Comparison of ENCODE assay signal across 11 cellular contexts in the genomic region with DNA sequence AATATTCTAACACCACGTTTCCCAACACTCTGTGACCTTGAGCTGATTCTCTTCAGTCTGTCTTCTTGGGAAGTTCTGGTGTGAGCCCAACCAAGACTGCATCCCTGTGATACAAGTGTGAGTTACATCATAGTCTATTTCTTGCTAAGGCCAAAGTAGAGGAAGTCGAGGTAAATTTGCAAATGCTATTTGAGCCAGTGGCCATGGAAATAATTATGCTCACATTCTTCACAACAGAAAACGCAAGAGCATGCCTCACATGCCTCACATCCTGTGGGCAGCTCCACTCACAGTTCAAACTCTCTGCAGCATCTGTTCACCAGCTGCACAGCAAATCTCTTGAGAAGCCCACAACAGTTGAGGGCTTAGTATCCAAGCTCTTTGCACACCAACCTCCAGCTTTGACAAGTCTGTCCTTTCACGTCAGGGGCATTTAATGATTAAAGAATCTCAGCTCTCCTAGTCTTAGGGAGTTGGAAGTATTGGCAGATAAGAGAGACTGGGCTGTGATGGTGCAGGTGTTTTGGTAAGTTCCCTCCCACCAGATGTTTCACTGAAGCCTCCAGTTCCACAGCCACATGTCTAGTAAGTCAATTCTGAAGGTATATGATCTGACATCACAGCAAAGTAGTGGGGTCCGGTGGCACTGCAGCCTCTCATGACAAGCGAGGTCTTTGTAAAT.
DNase-seq lines count a peak whose midpoint lies in the region; ATAC-seq and TF ChIP-seq lines count a peak whose summit lies in the region.
"Had no signal": no experiment of that assay in that cellular context is flagged by ENCODE, and none has a peak within 500 bp of the region (broad histone marks: within the 10 kb centered on the region; RNA-seq: fewer than 3 reads in every experiment).

No MANE protein-coding gene starts in this region.

- H3K36me3 Mint-ChIP-seq in chondrocyte (ENCODE audit: low read depth) (no peaks in the 10 kb centered on the region), osteocyte (ENCODE audit: unreplicated experiment) (no peaks in the 10 kb centered on the region)

- peak overlapping the region; percentile 67 for H3K27ac Mint-ChIP-seq in chondrocyte (ENCODE audit: unreplicated experiment)
- H3K27ac Mint-ChIP-seq in osteocyte (ENCODE audit: unreplicated experiment), result peak overlapping the region; percentile 15
- H3K27ac Mint-ChIP-seq: activated naive CD4-positive, alpha-beta T cell treated with anti-CD3 and anti-CD28 coated beads for 36 hours had no signal

- H3K4me1 Mint-ChIP-seq in chondrocyte (ENCODE audit: low read depth), result peaks cover 30% of the 10 kb centered on the region
- H3K4me1 Mint-ChIP-seq in osteocyte (ENCODE audit: unreplicated experiment), result peaks cover 5% of the 10 kb centered on the region

- peak; percentile 6 for DNase-seq in GM06990 (ENCODE audit: extremely low read depth, insufficient read length)
- DNase-seq in chondrocyte (ENCODE audit: low spot score), result no peak
- DNase-seq in osteocyte (ENCODE audit: extremely low spot score, unreplicated experiment), result no peak
- DNase-seq in spleen, result no peak
- DNase-seq in effector CD4-positive, alpha-beta T cell, result no peak
- DNase-seq: activated naive CD4-positive, alpha-beta T cell treated with anti-CD3 and anti-CD28 coated beads for 36 hours; NCI-H526 treated with DMSO at 0.1 percent for 48 hours had no signal

- TF ChIP-seq POLR2A in spleen (IDR thresholded peaks at IDR 0.05), result no peak

- intact Hi-C loops in spleen (cut with DNase I; ENCODE audit: low total_unique reads), result no loop called here

- H3K9me3 ChIP-seq in spleen, result no peaks in the 10 kb centered on the region
- H3K9me3 ChIP-seq: thoracic aorta had no signal

- H3K4me3 Mint-ChIP-seq in chondrocyte (ENCODE audit: unreplicated experiment) (no peak overlapping the region), osteocyte (ENCODE audit: unreplicated experiment) (no peak overlapping the region)
- H3K4me3 Mint-ChIP-seq: activated naive CD4-positive, alpha-beta T cell treated with anti-CD3 and anti-CD28 coated beads for 36 hours had no signal

- ATAC-seq in HG03280 (IDR thresholded peaks at IDR 0.05; ENCODE audit: unreplicated experiment) (peak; percentile 74), GM19455 (IDR thresholded peaks at IDR 0.05; ENCODE audit: unreplicated experiment) (no peak), HG03025 (IDR thresholded peaks at IDR 0.05; ENCODE audit: low FRiP score, unreplicated experiment) (no peak)

- no peak overlapping the region for H3K27ac ChIP-seq in spleen

- H3K4me3 ChIP-seq in GM06990 (replicated peaks; ENCODE audit: low read depth, low read length), result no peak overlapping the region
- no peak overlapping the region for H3K4me3 ChIP-seq in spleen
- H3K4me3 ChIP-seq: thoracic aorta had no signal

- H3K4me1 ChIP-seq in spleen, result no peaks in the 10 kb centered on the region

- H3K27me3 ChIP-seq in GM06990 (replicated peaks; ENCODE audit: control insufficient read depth, insufficient read depth, low read length) (no peaks in the 10 kb centered on the region), spleen (replicated peaks in 1 of 7) (no peaks in the 10 kb centered on the region)

- H3K27me3 Mint-ChIP-seq in chondrocyte (ENCODE audit: low read depth) (no peaks in the 10 kb centered on the region), osteocyte (ENCODE audit: unreplicated experiment) (peaks cover 42% of the 10 kb centered on the region)

- WGBS in spleen, 5 donors, result 53 to 66% (median 58%) methylated on average over 6 of the region's 6 CpGs

- H3K9me3 Mint-ChIP-seq in chondrocyte (ENCODE audit: low read depth), result no peaks in the 10 kb centered on the region
- H3K9me3 Mint-ChIP-seq in osteocyte (ENCODE audit: unreplicated experiment), result no peaks in the 10 kb centered on the region
- H3K9me3 Mint-ChIP-seq: activated naive CD4-positive, alpha-beta T cell treated with anti-CD3 and anti-CD28 coated beads for 36 hours had no signal

- H3K36me3 ChIP-seq in GM06990 (ENCODE audit: control insufficient read depth, insufficient read depth, low read length) (no peaks in the 10 kb centered on the region), spleen (no peaks in the 10 kb centered on the region)
- H3K36me3 ChIP-seq: thoracic aorta had no signal

- TF ChIP-seq CTCF in GM06990 (IDR thresholded peaks at IDR 0.05; ENCODE audit: insufficient read depth, low read length, poor library complexity, severe bottlenecking) (no peak), chondrocyte (IDR thresholded peaks at IDR 0.05) (no peak), osteocyte (IDR thresholded peaks at IDR 0.05) (no peak), spleen (IDR thresholded peaks at IDR 0.05 in 8 of 11, conservative IDR thresholded peaks at IDR 0.05 in 3 of 11) (no peak)
